31 cellular contexts compared by ENCODE assay signal in the genomic region with DNA sequence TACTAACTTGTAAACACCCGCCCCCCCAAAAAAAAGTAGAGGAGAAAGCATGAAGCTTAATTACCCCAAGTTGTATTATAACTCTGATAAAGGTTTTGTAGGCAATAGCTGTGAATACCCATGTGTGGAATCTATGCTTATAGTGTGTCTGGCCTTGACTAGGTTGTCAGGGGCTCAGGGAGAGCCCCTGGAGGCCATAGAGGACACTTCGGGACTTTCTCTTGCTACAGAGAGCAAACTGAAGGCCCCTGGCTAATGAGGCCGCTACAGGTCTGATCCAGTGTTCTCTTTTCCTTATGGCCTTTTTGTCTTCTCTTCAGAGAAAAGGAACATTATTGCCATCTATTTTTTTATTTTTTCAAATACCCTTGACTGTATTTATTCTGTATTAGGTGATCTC. TPM values are rescaled to one million over a fixed set of nuclear protein-coding genes. Genes with fewer than 3 reads are reported as not detected.
DNase-seq lines count a peak whose midpoint lies in the region; ATAC-seq, FAIRE-seq and TF ChIP-seq lines count a peak whose summit lies in the region.
"Had no signal": no experiment of that assay in that cellular context is flagged by ENCODE, and none has a peak within 500 bp of the region (broad histone marks: within the 10 kb centered on the region; RNA-seq: fewer than 3 reads in every experiment).

No MANE protein-coding gene starts in this region.

- no peak for ATAC-seq in CD4-positive, alpha-beta T cell (ENCODE audit: poor library complexity)
- ATAC-seq in WTC11, result peak; percentile 89
- no peak for ATAC-seq in activated CD8-positive, alpha-beta memory T cell treated with anti-CD3 and anti-CD28 coated beads, Interleukin-2, amount 10 ng/mL, durations not matched to agents 7 days and 5 days
- no peak for ATAC-seq in HG03159 (IDR thresholded peaks at IDR 0.05; ENCODE audit: unreplicated experiment)
- ATAC-seq: gastroesophageal sphincter; lower lobe of right lung; stimulated activated naive CD8-positive, alpha-beta T cell treated with anti-CD3 and anti-CD28 coated beads, Interleukin-15, amount 100 ng/mL, for 72 hours had no signal

- no peak overlapping the region for H3K27ac ChIP-seq in CD4-positive, alpha-beta T cell (ENCODE audit: low read depth, low read length)
- H3K27ac ChIP-seq: esophagus squamous epithelium, gastroesophageal sphincter, lower lobe of right lung, PC-9, tibial nerve had no signal

- no peak for DNase-seq in CD4-positive, alpha-beta T cell
- no peak for DNase-seq in GM10266 (ENCODE audit: extremely low spot score)
- no peak for DNase-seq in WTC11 (ENCODE audit: low spot score)
- DNase-seq in iPS-NIHi7 (ENCODE audit: extremely low spot score), result peak; percentile 41
- no peak for DNase-seq in NCI-H1105 (lab: John Stamatoyannopoulos, UW)
- no peak for DNase-seq in HTR-8/SVneo (ENCODE audit: insufficient read length, low spot score)
- no peak for DNase-seq in activated CD8-positive, alpha-beta memory T cell treated with anti-CD3 and anti-CD28 coated beads, Interleukin-2, amount 10 ng/mL, durations not matched to agents 7 days and 5 days
- DNase-seq: activated CD4-positive, alpha-beta T cell treated with anti-CD3 and anti-CD28 coated beads for 48 hours; activated CD8-positive, alpha-beta memory T cell treated with anti-CD3 and anti-CD28 coated beads, Interleukin-2, amount 50 U/mL, for 48 hours; activated effector memory CD4-positive, alpha-beta T cell treated with Interleukin-2 at 50 U/mL for 16 hours; activated naive CD8-positive, alpha-beta T cell treated with anti-CD3 and anti-CD28 coated beads, Interleukin-2, amount 10 ng/mL, durations not matched to agents 7 days and 5 days; effector memory CD4-positive, alpha-beta T cell; esophagus squamous epithelium; GOT3; lower lobe of right lung; NCI-H1048; NCI-H2081; NCI-H446; occipital lobe; PC-9; retina; SHP77 treated with DMSO at 0.1 percent for 48 hours; stimulated activated CD4-positive, alpha-beta T cell treated with anti-CD3 and anti-CD28 coated beads, Interleukin-4, amount 100 ng/mL, for 24 hours; stimulated activated naive CD8-positive, alpha-beta T cell treated with anti-CD3 and anti-CD28 coated beads, Interleukin-15, amount 100 ng/mL, for 72 hours had no signal

- no peaks in the 10 kb centered on the region for H3K9me3 ChIP-seq in CD4-positive, alpha-beta T cell (ENCODE audit: control insufficient read depth, low read length)
- H3K9me3 ChIP-seq: esophagus squamous epithelium, gastroesophageal sphincter, lower lobe of right lung, tibial nerve had no signal

- TF ChIP-seq CTCF in CD4-positive, alpha-beta T cell (IDR thresholded peaks at IDR 0.05), result no peak
- TF ChIP-seq CTCF in GM10266 (IDR thresholded peaks at IDR 0.05; ENCODE audit: control insufficient read depth, insufficient read depth, low read depth, missing control alignments) (peak; percentile 8), WTC11 (IDR thresholded peaks at IDR 0.05) (no peak)

- no peaks in the 10 kb centered on the region for H3K9me3 Mint-ChIP-seq in CD4-positive, alpha-beta T cell
- peaks cover under 1% of the 10 kb centered on the region for H3K9me3 Mint-ChIP-seq in WTC11
- no peaks in the 10 kb centered on the region for H3K9me3 Mint-ChIP-seq in activated CD8-positive, alpha-beta memory T cell treated with anti-CD3 and anti-CD28 coated beads, Interleukin-2, amount 10 ng/mL, durations not matched to agents 7 days and 5 days (ENCODE audit: low read depth)
- H3K9me3 Mint-ChIP-seq: activated naive CD8-positive, alpha-beta T cell treated with anti-CD3 and anti-CD28 coated beads, Interleukin-2, amount 10 ng/mL, durations not matched to agents 7 days and 5 days; stimulated activated naive CD8-positive, alpha-beta T cell treated with anti-CD3 and anti-CD28 coated beads, Interleukin-15, amount 100 ng/mL, for 72 hours had no signal

- H3K27me3 Mint-ChIP-seq in CD4-positive, alpha-beta T cell, result no peaks in the 10 kb centered on the region
- no peaks in the 10 kb centered on the region for H3K27me3 Mint-ChIP-seq in WTC11 (ENCODE audit: low read depth)
- H3K27me3 Mint-ChIP-seq in activated CD8-positive, alpha-beta memory T cell treated with anti-CD3 and anti-CD28 coated beads, Interleukin-2, amount 10 ng/mL, durations not matched to agents 7 days and 5 days, result no peaks in the 10 kb centered on the region
- H3K27me3 Mint-ChIP-seq: activated naive CD8-positive, alpha-beta T cell treated with anti-CD3 and anti-CD28 coated beads, Interleukin-2, amount 10 ng/mL, durations not matched to agents 7 days and 5 days; stimulated activated naive CD8-positive, alpha-beta T cell treated with anti-CD3 and anti-CD28 coated beads, Interleukin-15, amount 100 ng/mL, for 72 hours had no signal

- CTCF ChIA-PET in CD4-positive, alpha-beta T cell (lab: Charles Lee), result no interaction called here
- CTCF ChIA-PET in WTC11 (lab: Charles Lee), result interaction anchor here (0.9 kb wide), 1 partner anchor 30 kb away, joined by 3 read pairs; no protein-coding TSS in a partner anchor
- CTCF ChIA-PET in activated CD8-positive, alpha-beta memory T cell treated with anti-CD3 and anti-CD28 coated beads, Interleukin-2, amount 10 ng/mL, durations not matched to agents 7 days and 5 days (lab: Charles Lee), result no interaction called here

- H3K27ac Mint-ChIP-seq in CD4-positive, alpha-beta T cell, result peak overlapping the region; percentile 53
- H3K27ac Mint-ChIP-seq in WTC11, result 0 out of 2 replicates have a peak overlapping the region, but pooled peaks have one; percentile 73
- H3K27ac Mint-ChIP-seq in activated CD8-positive, alpha-beta memory T cell treated with anti-CD3 and anti-CD28 coated beads, Interleukin-2, amount 10 ng/mL, durations not matched to agents 7 days and 5 days, result no peak overlapping the region
- H3K27ac Mint-ChIP-seq: activated naive CD8-positive, alpha-beta T cell treated with anti-CD3 and anti-CD28 coated beads, Interleukin-2, amount 10 ng/mL, durations not matched to agents 7 days and 5 days had no signal

- H3K27me3 ChIP-seq in CD4-positive, alpha-beta T cell (ENCODE audit: control insufficient read depth, insufficient read depth, low read length), result no peaks in the 10 kb centered on the region
- H3K27me3 ChIP-seq: esophagus squamous epithelium, gastroesophageal sphincter, tibial nerve had no signal

- peaks cover 28% of the 10 kb centered on the region for H3K36me3 Mint-ChIP-seq in CD4-positive, alpha-beta T cell (ENCODE audit: low read depth)
- H3K36me3 Mint-ChIP-seq in WTC11, result peaks cover 7% of the 10 kb centered on the region
- H3K36me3 Mint-ChIP-seq in activated CD8-positive, alpha-beta memory T cell treated with anti-CD3 and anti-CD28 coated beads, Interleukin-2, amount 10 ng/mL, durations not matched to agents 7 days and 5 days, result peaks cover 29% of the 10 kb centered on the region

- no peak overlapping the region for H3K4me3 Mint-ChIP-seq in CD4-positive, alpha-beta T cell
- H3K4me3 Mint-ChIP-seq in WTC11, result no peak overlapping the region
- H3K4me3 Mint-ChIP-seq in activated CD8-positive, alpha-beta memory T cell treated with anti-CD3 and anti-CD28 coated beads, Interleukin-2, amount 10 ng/mL, durations not matched to agents 7 days and 5 days, result no peak overlapping the region
- H3K4me3 Mint-ChIP-seq: activated naive CD8-positive, alpha-beta T cell treated with anti-CD3 and anti-CD28 coated beads, Interleukin-2, amount 10 ng/mL, durations not matched to agents 7 days and 5 days; stimulated activated naive CD8-positive, alpha-beta T cell treated with anti-CD3 and anti-CD28 coated beads, Interleukin-15, amount 100 ng/mL, for 72 hours had no signal

- POLR2A ChIA-PET in CD4-positive, alpha-beta T cell (lab: Charles Lee), result no interaction called here
- POLR2A ChIA-PET in WTC11 (lab: Charles Lee), result no interaction called here

- intact Hi-C loops in CD4-positive, alpha-beta T cell (cut with DNase I, micrococcal nuclease), result no loop called here

- peaks cover 81% of the 10 kb centered on the region for H3K4me1 Mint-ChIP-seq in CD4-positive, alpha-beta T cell (ENCODE audit: low read depth)
- peaks cover 32% of the 10 kb centered on the region for H3K4me1 Mint-ChIP-seq in WTC11
- H3K4me1 Mint-ChIP-seq in activated CD8-positive, alpha-beta memory T cell treated with anti-CD3 and anti-CD28 coated beads, Interleukin-2, amount 10 ng/mL, durations not matched to agents 7 days and 5 days, result peaks cover 54% of the 10 kb centered on the region

- FAIRE-seq in HTR-8/SVneo (lab: Jason Lieb, UNC), result no peak
- FAIRE-seq: TTC549 had no signal

TF ChIP-seq in WTC11, 78 proteins besides CTCF, POLR2A, EP300 and RAD21 (continues in another document):
- TF ChIP-seq, protein P1, sequence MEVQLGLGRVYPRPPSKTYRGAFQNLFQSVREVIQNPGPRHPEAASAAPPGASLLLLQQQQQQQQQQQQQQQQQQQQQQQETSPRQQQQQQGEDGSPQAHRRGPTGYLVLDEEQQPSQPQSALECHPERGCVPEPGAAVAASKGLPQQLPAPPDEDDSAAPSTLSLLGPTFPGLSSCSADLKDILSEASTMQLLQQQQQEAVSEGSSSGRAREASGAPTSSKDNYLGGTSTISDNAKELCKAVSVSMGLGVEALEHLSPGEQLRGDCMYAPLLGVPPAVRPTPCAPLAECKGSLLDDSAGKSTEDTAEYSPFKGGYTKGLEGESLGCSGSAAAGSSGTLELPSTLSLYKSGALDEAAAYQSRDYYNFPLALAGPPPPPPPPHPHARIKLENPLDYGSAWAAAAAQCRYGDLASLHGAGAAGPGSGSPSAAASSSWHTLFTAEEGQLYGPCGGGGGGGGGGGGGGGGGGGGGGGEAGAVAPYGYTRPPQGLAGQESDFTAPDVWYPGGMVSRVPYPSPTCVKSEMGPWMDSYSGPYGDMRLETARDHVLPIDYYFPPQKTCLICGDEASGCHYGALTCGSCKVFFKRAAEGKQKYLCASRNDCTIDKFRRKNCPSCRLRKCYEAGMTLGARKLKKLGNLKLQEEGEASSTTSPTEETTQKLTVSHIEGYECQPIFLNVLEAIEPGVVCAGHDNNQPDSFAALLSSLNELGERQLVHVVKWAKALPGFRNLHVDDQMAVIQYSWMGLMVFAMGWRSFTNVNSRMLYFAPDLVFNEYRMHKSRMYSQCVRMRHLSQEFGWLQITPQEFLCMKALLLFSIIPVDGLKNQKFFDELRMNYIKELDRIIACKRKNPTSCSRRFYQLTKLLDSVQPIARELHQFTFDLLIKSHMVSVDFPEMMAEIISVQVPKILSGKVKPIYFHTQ (CRISPR knock-in tag; IDR thresholded peaks at IDR 0.05), result no peak

RNA-seq across cellular contexts. Expression of gene SCAANT1, which starts 19.1 kb away (rescaled TPM):
- total RNA-seq in CD4-positive, alpha-beta T cell, result 1 to 10 TPM; 1.4 to 2.1 TPM
- 1.3 TPM in 1 of 3 replicates, not detected in the others for total RNA-seq in WTC11 (2021)
- total RNA-seq in activated CD8-positive, alpha-beta memory T cell treated with anti-CD3 and anti-CD28 coated beads, Interleukin-2, amount 10 ng/mL, durations not matched to agents 7 days and 5 days, result 1 to 10 TPM in 1 of 2 experiments, not detected in 1; 1.3 TPM
- total RNA-seq: chondrocyte, esophagus squamous epithelium, gastroesophageal sphincter, HT-29, kidney epithelial cell, lower lobe of right lung, occipital lobe, PC-9, tibial nerve had no signal
